ENCODE assay signal across 10 cellular contexts in the genomic region with DNA sequence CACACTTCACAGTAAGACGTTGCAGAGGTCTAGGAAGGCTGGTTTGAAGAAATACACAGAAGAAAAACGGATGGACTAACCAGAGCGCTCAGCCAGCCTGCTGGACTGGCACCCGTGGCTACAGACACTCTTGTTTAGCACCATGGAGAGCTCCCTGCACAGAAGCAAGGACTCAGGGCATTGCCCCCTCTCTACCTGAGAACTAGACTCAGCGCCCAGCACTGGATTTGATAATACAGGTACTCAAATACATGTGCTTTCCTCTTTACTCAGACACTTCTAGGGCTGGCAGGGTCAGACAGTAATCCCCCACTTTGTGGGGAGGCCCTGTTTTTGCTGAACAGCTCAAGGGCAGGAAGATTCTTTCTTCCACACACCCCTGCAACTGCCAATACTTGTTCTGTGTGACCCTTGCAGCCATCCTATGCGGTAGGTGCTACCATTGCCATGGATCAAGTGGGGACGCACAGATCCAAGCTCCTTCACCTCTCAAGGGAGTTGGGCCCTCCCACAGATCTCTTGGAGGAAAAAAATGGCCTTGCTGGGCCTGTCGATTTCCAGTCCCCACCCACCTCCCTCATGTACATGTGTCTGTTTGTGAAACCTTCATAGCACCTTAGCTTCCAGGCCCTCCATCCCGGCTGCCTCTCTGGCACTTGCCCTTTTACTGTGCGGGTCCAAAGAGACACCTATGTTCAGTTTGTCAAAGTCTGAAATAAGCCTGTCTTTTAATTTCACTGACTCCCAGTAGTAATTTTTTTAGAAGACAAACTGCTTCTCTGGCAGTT. TPM values are rescaled to one million over a fixed set of nuclear protein-coding genes. Genes with fewer than 3 reads are reported as not detected.
DNase-seq lines count a peak whose midpoint lies in the region; ATAC-seq and TF ChIP-seq lines count a peak whose summit lies in the region.
"Had no signal": no experiment of that assay in that cellular context is flagged by ENCODE, and none has a peak within 500 bp of the region (broad histone marks: within the 10 kb centered on the region; RNA-seq: fewer than 3 reads in every experiment).

No MANE protein-coding gene starts in this region.

- no peak overlapping the region for H3K4me3 ChIP-seq in stomach

- 47 to 51% (median 48%) methylated on average over 10 of the region's 10 CpGs for WGBS in stomach, 5 donors

- H3K27me3 Mint-ChIP-seq in activated naive CD8-positive, alpha-beta T cell treated with anti-CD3 and anti-CD28 coated beads, Interleukin-2, amount 10 ng/mL, durations not matched to agents 7 days and 5 days: no peaks in the 10 kb centered on the region
- no peaks in the 10 kb centered on the region for H3K27me3 Mint-ChIP-seq in activated naive CD8-positive, alpha-beta T cell treated with anti-CD3 and anti-CD28 coated beads, Interleukin-2, amount 50 U/mL, for 24 hours
- H3K27me3 Mint-ChIP-seq in T-helper 17 cell: no peaks in the 10 kb centered on the region
- H3K27me3 Mint-ChIP-seq: CD8-positive, alpha-beta memory T cell had no signal

- peak; percentile 44 for DNase-seq in activated naive CD8-positive, alpha-beta T cell treated with anti-CD3 and anti-CD28 coated beads, Interleukin-2, amount 10 ng/mL, durations not matched to agents 7 days and 5 days
- no peak for DNase-seq in activated naive CD8-positive, alpha-beta T cell treated with anti-CD3 and anti-CD28 coated beads, Interleukin-2, amount 50 U/mL, for 24 hours
- DNase-seq in T-helper 17 cell (no peak), germinal center (ENCODE audit: low spot score) (peak; percentile 52), stomach (peak; percentile 48)
- DNase-seq: NCI-H146 had no signal

- peaks cover 8% of the 10 kb centered on the region for H3K4me1 Mint-ChIP-seq in activated naive CD8-positive, alpha-beta T cell treated with anti-CD3 and anti-CD28 coated beads, Interleukin-2, amount 10 ng/mL, durations not matched to agents 7 days and 5 days
- peaks cover 14% of the 10 kb centered on the region for H3K4me1 Mint-ChIP-seq in activated naive CD8-positive, alpha-beta T cell treated with anti-CD3 and anti-CD28 coated beads, Interleukin-2, amount 50 U/mL, for 24 hours
- peaks cover 11% of the 10 kb centered on the region for H3K4me1 Mint-ChIP-seq in T-helper 17 cell

- no peak for TF ChIP-seq CTCF in stomach (IDR thresholded peaks at IDR 0.05)

- TF ChIP-seq POLR2A in stomach (IDR thresholded peaks at IDR 0.05): no peak

- no peak overlapping the region for H3K27ac Mint-ChIP-seq in activated naive CD8-positive, alpha-beta T cell treated with anti-CD3 and anti-CD28 coated beads, Interleukin-2, amount 10 ng/mL, durations not matched to agents 7 days and 5 days
- H3K27ac Mint-ChIP-seq in activated naive CD8-positive, alpha-beta T cell treated with anti-CD3 and anti-CD28 coated beads, Interleukin-2, amount 50 U/mL, for 24 hours: no peak overlapping the region
- H3K27ac Mint-ChIP-seq in T-helper 17 cell: peak overlapping the region; percentile 24

- no peaks in the 10 kb centered on the region for H3K9me3 Mint-ChIP-seq in activated naive CD8-positive, alpha-beta T cell treated with anti-CD3 and anti-CD28 coated beads, Interleukin-2, amount 10 ng/mL, durations not matched to agents 7 days and 5 days
- H3K9me3 Mint-ChIP-seq in activated naive CD8-positive, alpha-beta T cell treated with anti-CD3 and anti-CD28 coated beads, Interleukin-2, amount 50 U/mL, for 24 hours: no peaks in the 10 kb centered on the region
- H3K9me3 Mint-ChIP-seq: CD8-positive, alpha-beta memory T cell had no signal

- peaks cover 0 to 7% (median 0%) of the 10 kb centered on the region in 4 donors for H3K36me3 ChIP-seq in stomach

- H3K27ac ChIP-seq in stomach: no peak overlapping the region

- no peaks in the 10 kb centered on the region for H3K9me3 ChIP-seq in T-helper 17 cell (ENCODE audit: control insufficient read depth, low read length, poor library complexity, severe bottlenecking)
- H3K9me3 ChIP-seq in stomach: no peaks in the 10 kb centered on the region

- no peak for ATAC-seq in activated naive CD8-positive, alpha-beta T cell treated with anti-CD3 and anti-CD28 coated beads, Interleukin-2, amount 10 ng/mL, durations not matched to agents 7 days and 5 days (ENCODE audit: low read depth)
- no peak for ATAC-seq in activated naive CD8-positive, alpha-beta T cell treated with anti-CD3 and anti-CD28 coated beads, Interleukin-2, amount 50 U/mL, for 24 hours
- ATAC-seq in T-helper 17 cell (no peak), HG03159 (IDR thresholded peaks at IDR 0.05; ENCODE audit: unreplicated experiment) (no peak), HG03469 (IDR thresholded peaks at IDR 0.05; ENCODE audit: unreplicated experiment) (no peak), GM21619 (IDR thresholded peaks at IDR 0.05; ENCODE audit: unreplicated experiment) (no peak)

- H3K36me3 Mint-ChIP-seq in activated naive CD8-positive, alpha-beta T cell treated with anti-CD3 and anti-CD28 coated beads, Interleukin-2, amount 10 ng/mL, durations not matched to agents 7 days and 5 days: no peaks in the 10 kb centered on the region
- no peaks in the 10 kb centered on the region for H3K36me3 Mint-ChIP-seq in activated naive CD8-positive, alpha-beta T cell treated with anti-CD3 and anti-CD28 coated beads, Interleukin-2, amount 50 U/mL, for 24 hours (ENCODE audit: low read depth)
- H3K36me3 Mint-ChIP-seq in T-helper 17 cell (ENCODE audit: low read depth): no peaks in the 10 kb centered on the region
- H3K36me3 Mint-ChIP-seq: CD8-positive, alpha-beta memory T cell had no signal

- no peaks in the 10 kb centered on the region for H3K27me3 ChIP-seq in stomach

- POLR2A ChIA-PET in activated naive CD8-positive, alpha-beta T cell treated with anti-CD3 and anti-CD28 coated beads, Interleukin-2, amount 10 ng/mL, durations not matched to agents 7 days and 5 days (lab: Charles Lee): no interaction called here

- no peak for TF ChIP-seq EP300 in stomach (IDR thresholded peaks at IDR 0.05)

- H3K4me3 Mint-ChIP-seq in activated naive CD8-positive, alpha-beta T cell treated with anti-CD3 and anti-CD28 coated beads, Interleukin-2, amount 10 ng/mL, durations not matched to agents 7 days and 5 days: no peak overlapping the region
- no peak overlapping the region for H3K4me3 Mint-ChIP-seq in activated naive CD8-positive, alpha-beta T cell treated with anti-CD3 and anti-CD28 coated beads, Interleukin-2, amount 50 U/mL, for 24 hours
- no peak overlapping the region for H3K4me3 Mint-ChIP-seq in T-helper 17 cell

- H3K4me1 ChIP-seq in stomach: peaks cover 5 to 16% (median 15%) of the 10 kb centered on the region in 4 donors

- intact Hi-C loops in stomach (cut with DNase I; ENCODE audit: low total_unique reads): no loop called here

RNA-seq across cellular contexts. Expression of gene P2RX6, which starts 5.1 kb away (rescaled TPM):
- 1 to 10 TPM in 1 of 2 experiments, under 1 TPM in 1; 0.82 to 1.9 TPM for total RNA-seq in activated naive CD8-positive, alpha-beta T cell treated with anti-CD3 and anti-CD28 coated beads, Interleukin-2, amount 10 ng/mL, durations not matched to agents 7 days and 5 days
- 1 to 10 TPM in 1 of 2 donors, under 1 TPM in 1; 0.39 to 1.0 TPM for total RNA-seq in T-helper 17 cell
- total RNA-seq in stomach: under 1 TPM in 1 of 5 donors, not detected in 4; 0.55 TPM
- polyA plus RNA-seq in stomach: under 1 TPM in 2 of 3 donors, not detected in 1; 0.10 to 0.31 TPM

RNA-seq across cellular contexts. Expression of gene THAP7, which starts 7.9 kb away (rescaled TPM):
- total RNA-seq in activated naive CD8-positive, alpha-beta T cell treated with anti-CD3 and anti-CD28 coated beads, Interleukin-2, amount 10 ng/mL, durations not matched to agents 7 days and 5 days: 10 to 100 TPM; 33.6 to 33.8 TPM
- total RNA-seq in T-helper 17 cell (10 to 100 TPM; 41.5 to 55.6 TPM), stomach (10 to 100 TPM in 4 of 5 donors, 1 to 10 TPM in 1; 5.8 to 57.2 (median 17.4) TPM)
- polyA plus RNA-seq in stomach: 10 to 100 TPM; 39.6 to 45.1 (median 44.7) TPM

RNA-seq across cellular contexts. Expression of gene SLC7A4, which starts 22.5 kb away (rescaled TPM):
- 1 to 10 TPM in 1 of 2 experiments, under 1 TPM in 1; 0.79 to 1.2 TPM for total RNA-seq in activated naive CD8-positive, alpha-beta T cell treated with anti-CD3 and anti-CD28 coated beads, Interleukin-2, amount 10 ng/mL, durations not matched to agents 7 days and 5 days
- under 1 TPM; 0.13 to 0.15 TPM for total RNA-seq in T-helper 17 cell
- total RNA-seq in stomach: under 1 TPM in 1 of 5 donors, not detected in 4; 0.18 TPM
- 1 to 10 TPM in 1 of 3 donors, under 1 TPM in 1, not detected in 1; 0.12 to 1.0 TPM for polyA plus RNA-seq in stomach

RNA-seq across cellular contexts. Expression of gene LZTR1, which starts 27.7 kb away (rescaled TPM):
- 10 to 100 TPM; 80.1 to 80.9 TPM for total RNA-seq in activated naive CD8-positive, alpha-beta T cell treated with anti-CD3 and anti-CD28 coated beads, Interleukin-2, amount 10 ng/mL, durations not matched to agents 7 days and 5 days
- 10 to 100 TPM; 49.4 to 59.3 TPM for total RNA-seq in T-helper 17 cell
- 100 to 1,000 TPM in 1 of 5 donors, 10 to 100 TPM in 4; 21.6 to 148 (median 43.5) TPM for total RNA-seq in stomach
- 10 to 100 TPM; 13.7 to 33.7 (median 17.7) TPM for polyA plus RNA-seq in stomach

RNA-seq across cellular contexts. Expression of gene LRRC74B, which starts 35.9 kb away (rescaled TPM):
- not detected for total RNA-seq in activated naive CD8-positive, alpha-beta T cell treated with anti-CD3 and anti-CD28 coated beads, Interleukin-2, amount 10 ng/mL, durations not matched to agents 7 days and 5 days
- total RNA-seq in T-helper 17 cell (under 1 TPM in 1 of 2 donors, not detected in 1; 0.10 TPM), stomach (not detected)
- not detected for polyA plus RNA-seq in stomach
- total RNA-seq: CD8-positive, alpha-beta memory T cell had no signal
- polyA plus RNA-seq: CD8-positive, alpha-beta memory T cell had no signal

Comparison
In these comparisons a context has a peak if more than half of its experiments do, and no peak if none do; other contexts are left out.
1. DNase-seq: peak in activated naive CD8-positive, alpha-beta T cell treated with anti-CD3 and anti-CD28 coated beads, Interleukin-2, amount 10 ng/mL, durations not matched to agents 7 days and 5 days (single experiment), germinal center (single experiment) and stomach (single experiment); none in activated naive CD8-positive, alpha-beta T cell treated with anti-CD3 and anti-CD28 coated beads, Interleukin-2, amount 50 U/mL, for 24 hours (single experiment) and T-helper 17 cell (0 of 3).